Comparison of ENCODE assay signal across 10 cellular contexts in the genomic region with DNA sequence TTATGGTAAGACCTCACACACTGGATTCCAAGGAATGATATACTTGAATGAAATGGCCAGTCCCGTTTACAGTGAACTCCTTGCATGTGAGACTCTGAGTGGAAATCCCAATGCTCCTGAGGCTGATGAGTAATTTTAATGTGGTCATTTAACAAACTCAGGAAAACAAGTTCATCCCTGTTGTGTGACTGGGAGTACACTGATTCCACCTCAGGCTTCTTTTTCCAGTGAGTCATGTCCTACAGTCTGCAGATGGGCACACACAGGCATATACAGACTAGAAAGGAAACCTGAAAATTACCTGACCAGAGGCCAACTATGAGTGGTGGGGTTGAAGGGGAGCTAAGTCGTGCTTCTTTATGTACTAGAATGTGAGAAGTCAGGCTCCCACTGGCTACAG. TPM values are rescaled to one million over a fixed set of nuclear protein-coding genes. Genes with fewer than 3 reads are reported as not detected.
DNase-seq lines count a peak whose midpoint lies in the region; ATAC-seq and TF ChIP-seq lines count a peak whose summit lies in the region.
"Had no signal": no experiment of that assay in that cellular context is flagged by ENCODE, and none has a peak within 500 bp of the region (broad histone marks: within the 10 kb centered on the region; RNA-seq: fewer than 3 reads in every experiment).

No MANE protein-coding gene starts in this region.

- peak overlapping the region; percentile 75 for H3K9ac ChIP-seq in smooth muscle cell (ENCODE audit: low read depth)

- no peaks in the 10 kb centered on the region for H3K27me3 ChIP-seq in gastroesophageal sphincter
- no peaks in the 10 kb centered on the region for H3K27me3 ChIP-seq in smooth muscle cell (ENCODE audit: low read depth)

- TF ChIP-seq CTCF in gastroesophageal sphincter (IDR thresholded peaks at IDR 0.05): no peak
- no peak for TF ChIP-seq CTCF in smooth muscle cell (IDR thresholded peaks at IDR 0.05; ENCODE audit: borderline replicate concordance, insufficient read depth, poor library complexity, severe bottlenecking)

- H3K4me1 ChIP-seq in gastroesophageal sphincter (peaks cover 21 to 91% (median 42%) of the 10 kb centered on the region in 3 donors), smooth muscle cell (ENCODE audit: low read depth) (peaks cover 9% of the 10 kb centered on the region)

- peak overlapping the region; percentile 97 for H3K4me3 Mint-ChIP-seq in activated T-helper 17 cell treated with anti-CD3 and anti-CD28 coated beads, Interleukin-2, amount 50 U/mL, for 72 hours

- intact Hi-C loops in posterior cingulate gyrus (cut with DNase I): no loop called here

- no peaks in the 10 kb centered on the region for H3K9me3 ChIP-seq in gastroesophageal sphincter
- no peaks in the 10 kb centered on the region for H3K9me3 ChIP-seq in smooth muscle cell (replicated peaks; ENCODE audit: low read depth)

- H3K27me3 Mint-ChIP-seq in activated T-helper 17 cell treated with anti-CD3 and anti-CD28 coated beads, Interleukin-2, amount 50 U/mL, for 72 hours: no peaks in the 10 kb centered on the region

- ATAC-seq in activated T-helper 17 cell treated with anti-CD3 and anti-CD28 coated beads, Interleukin-2, amount 50 U/mL, for 72 hours (replicated peaks): peak; percentile 47
- ATAC-seq in gastroesophageal sphincter: peak; percentile 32
- ATAC-seq in HG02571 (IDR thresholded peaks at IDR 0.05; ENCODE audit: unreplicated experiment): no peak

- no peak for TF ChIP-seq EP300 in gastroesophageal sphincter (IDR thresholded peaks at IDR 0.05)

- WGBS in gastroesophageal sphincter (ENCODE audit: low coverage in 1 of 2), 2 donors: 25% methylated on average over 2 of the region's 2 CpGs; no CpG with 5 or more reads in 1 of the 2 donors
- 18% methylated on average over 2 of the region's 2 CpGs for WGBS in smooth muscle cell (ENCODE audit: low lambda C conversion rate)

- H3K4me2 ChIP-seq in smooth muscle cell: peak overlapping the region; percentile 69

- H4K20me1 ChIP-seq in smooth muscle cell (ENCODE audit: low read depth): no peaks in the 10 kb centered on the region

- peaks cover 69% of the 10 kb centered on the region for H3K4me1 Mint-ChIP-seq in activated T-helper 17 cell treated with anti-CD3 and anti-CD28 coated beads, Interleukin-2, amount 50 U/mL, for 72 hours

- H3K27ac Mint-ChIP-seq in activated T-helper 17 cell treated with anti-CD3 and anti-CD28 coated beads, Interleukin-2, amount 50 U/mL, for 72 hours: peak overlapping the region; percentile 95

- no peaks in the 10 kb centered on the region for H3K36me3 ChIP-seq in gastroesophageal sphincter
- H3K36me3 ChIP-seq in smooth muscle cell (ENCODE audit: low read depth): no peaks in the 10 kb centered on the region

- no peaks in the 10 kb centered on the region for H3K79me2 ChIP-seq in smooth muscle cell (ENCODE audit: low read depth)

- H3F3A ChIP-seq in smooth muscle cell (ENCODE audit: low read depth): peaks cover 24% of the 10 kb centered on the region

- peak; percentile 86 for DNase-seq in GM04504 (ENCODE audit: low read depth)
- DNase-seq in smooth muscle cell (lab: John Stamatoyannopoulos, UW; ENCODE audit: unreplicated experiment): no peak
- DNase-seq in posterior cingulate gyrus: no peak
- no peak for DNase-seq in mucosa of gallbladder (ENCODE audit: low spot score)
- no peak for DNase-seq in stimulated activated CD4-positive, alpha-beta T cell treated with anti-CD3 and anti-CD28 coated beads, Interleukin-4, amount 100 ng/mL, for 24 hours
- DNase-seq: central memory CD4-positive, alpha-beta T cell; NCI-H1930 had no signal

- no peak overlapping the region for H2AFZ ChIP-seq in smooth muscle cell (ENCODE audit: low read depth)

- H3K4me3 ChIP-seq in gastroesophageal sphincter: no peak overlapping the region
- H3K4me3 ChIP-seq in smooth muscle cell: no peak overlapping the region

- peaks cover 7% of the 10 kb centered on the region for H3K9me3 Mint-ChIP-seq in activated T-helper 17 cell treated with anti-CD3 and anti-CD28 coated beads, Interleukin-2, amount 50 U/mL, for 72 hours

- H3K27ac ChIP-seq in gastroesophageal sphincter (peak overlapping the region; percentile 53 to 87 (median 78)), smooth muscle cell (ENCODE audit: low read depth) (peak overlapping the region; percentile 96)

- H3K36me3 Mint-ChIP-seq in activated T-helper 17 cell treated with anti-CD3 and anti-CD28 coated beads, Interleukin-2, amount 50 U/mL, for 72 hours (ENCODE audit: low read depth): peaks cover 99% of the 10 kb centered on the region

- TF ChIP-seq POLR2A in gastroesophageal sphincter (IDR thresholded peaks at IDR 0.05): no peak

RNA-seq across cellular contexts. Expression of gene SQOR, which starts 5.8 kb away (rescaled TPM):
- 100 to 1,000 TPM; 129 to 275 TPM for total RNA-seq in activated T-helper 17 cell treated with anti-CD3 and anti-CD28 coated beads, Interleukin-2, amount 50 U/mL, for 72 hours
- total RNA-seq in gastroesophageal sphincter (10 to 100 TPM; 66.6 to 96.3 (median 87.1) TPM), smooth muscle cell (9.9 and 10.9 TPM in 2 replicates), mucosa of gallbladder (29.4 TPM)
- polyA plus RNA-seq in smooth muscle cell: 9.4 and 14.0 TPM in 2 replicates

RNA-seq across cellular contexts. Expression of gene BLOC1S6, which starts 53.4 kb away (rescaled TPM):
- 10 to 100 TPM; 43.7 to 54.5 TPM for total RNA-seq in activated T-helper 17 cell treated with anti-CD3 and anti-CD28 coated beads, Interleukin-2, amount 50 U/mL, for 72 hours
- total RNA-seq in gastroesophageal sphincter (10 to 100 TPM; 43.7 to 87.8 (median 54.3) TPM), smooth muscle cell (50.3 and 81.6 TPM in 2 replicates), mucosa of gallbladder (30.9 TPM)
- 30.4 and 34.8 TPM in 2 replicates for polyA plus RNA-seq in smooth muscle cell
